ENCODE assay signal across 8 cellular contexts in genomic region chr10:68333058-68333395, GRCh38. TPM values are rescaled to one million over a fixed set of nuclear protein-coding genes. Genes with fewer than 3 reads are reported as not detected.
DNase-seq lines count a peak whose midpoint lies in the region; ATAC-seq and TF ChIP-seq lines count a peak whose summit lies in the region.

No MANE protein-coding gene starts in this region.

- DNase-seq in AG10803 (ENCODE audit: low read depth) (peak; percentile 76), LNCaP clone FGC (ENCODE audit: low read depth) (no peak), dedifferentiated amniotic fluid mesenchymal stem cell (ENCODE audit: extremely low spot score) (peak; percentile 45), NCI-H1436 (lab: John Stamatoyannopoulos, UW) (no peak), epidermal melanocyte (ENCODE audit: insufficient read length, low spot score) (no peak)
- DNase-seq in naive thymus-derived CD8-positive, alpha-beta T cell, result peak in 1 of 10 donors; percentile 19

- ATAC-seq in naive thymus-derived CD8-positive, alpha-beta T cell, result no peak
- no peak for ATAC-seq in GM21723 (IDR thresholded peaks at IDR 0.05; ENCODE audit: unreplicated experiment)
- no peak for ATAC-seq in GM19023 (IDR thresholded peaks at IDR 0.05; ENCODE audit: unreplicated experiment)

- H3K27me3 Mint-ChIP-seq in naive thymus-derived CD8-positive, alpha-beta T cell, result peaks cover 0 to 6% (median 0%) of the 10 kb centered on the region in 5 donors

- H3K4me3 Mint-ChIP-seq in naive thymus-derived CD8-positive, alpha-beta T cell, result peak overlapping the region; percentile 97 to 100 (median 99)

- POLR2A ChIA-PET in naive thymus-derived CD8-positive, alpha-beta T cell (lab: Charles Lee), result interaction anchor here (0.6 to 5.1 kb wide), 16 partner anchors 9 to 569 kb away, joined by 3 to 42 read pairs (median 7); partner anchors contain the start of genes RUFY2 and SIRT1

- H3K4me3 ChIP-seq in AG10803 (ENCODE audit: low read length), result peak overlapping the region; percentile 93
- peak overlapping the region; percentile 95 for H3K4me3 ChIP-seq in LNCaP clone FGC (ENCODE audit: low read depth, low read length)

- TF ChIP-seq CTCF in AG10803 (conservative IDR thresholded peaks at IDR 0.05; ENCODE audit: low read length), result no peak
- TF ChIP-seq CTCF in LNCaP clone FGC (IDR thresholded peaks at IDR 0.05; ENCODE audit: control insufficient read depth, extremely low read depth, insufficient read depth), result no peak

- H3K4me1 Mint-ChIP-seq in naive thymus-derived CD8-positive, alpha-beta T cell, result peaks cover 32 to 80% (median 59%) of the 10 kb centered on the region in 4 donors

- H3K9me3 Mint-ChIP-seq in naive thymus-derived CD8-positive, alpha-beta T cell, result peaks cover 0 to 4% (median 0%) of the 10 kb centered on the region in 9 donors

- H3K36me3 Mint-ChIP-seq in naive thymus-derived CD8-positive, alpha-beta T cell, result peaks cover 0 to 25% (median 4%) of the 10 kb centered on the region in 3 donors

- peak overlapping the region; percentile 99 to 100 (median 100) for H3K27ac Mint-ChIP-seq in naive thymus-derived CD8-positive, alpha-beta T cell

RNA-seq across cellular contexts. Expression of gene PBLD, which starts 0.3 kb away (rescaled TPM):
- total RNA-seq in naive thymus-derived CD8-positive, alpha-beta T cell, result 1 to 10 TPM; 1.7 to 2.2 TPM
- 1 to 10 TPM in 2 of 3 donors, under 1 TPM in 1; 0.93 to 1.3 (median 1.2) TPM for polyA plus RNA-seq in naive thymus-derived CD8-positive, alpha-beta T cell

RNA-seq across cellular contexts. Expression of gene HNRNPH3, which starts 1.2 kb away (rescaled TPM):
- total RNA-seq in naive thymus-derived CD8-positive, alpha-beta T cell, result 100 to 1,000 TPM; 184 to 186 TPM
- polyA plus RNA-seq in naive thymus-derived CD8-positive, alpha-beta T cell, result 100 to 1,000 TPM; 116 to 166 (median 144) TPM

Comparison
In these comparisons a context has a peak if more than half of its experiments do, and no peak if none do; other contexts are left out.
1. DNase-seq: peak in AG10803 (single experiment) and dedifferentiated amniotic fluid mesenchymal stem cell (single experiment); none in LNCaP clone FGC (single experiment), NCI-H1436 (single experiment) and epidermal melanocyte (single experiment).